ENCODE assay signal across 27 cellular contexts in genomic region chr15:98277602-98278001, GRCh38.
"Had no signal": no experiment of that assay in that cellular context is flagged by ENCODE, and none has a peak within 500 bp of the region (broad histone marks: within the 10 kb centered on the region; RNA-seq: fewer than 3 reads in every experiment).

No MANE protein-coding gene starts in this region.

- H3K4me3 Mint-ChIP-seq: natural killer cell; nephron; neural progenitor cell; stimulated activated effector memory CD8-positive, alpha-beta T cell treated with anti-CD3 and anti-CD28 coated beads, Interleukin-12 subunit alpha, Interleukin-12 subunit beta, amount 100 ng/mL, for 72 hours; stimulated activated naive B cell treated with anti-CD40 and anti-IgM and Interleukin-4, amounts not matched to agents 10 μg/mL and 1 μg/mL and 100 μg/mL, for 72 hours; stimulated activated naive CD8-positive, alpha-beta T cell treated with anti-CD3 and anti-CD28 coated beads, Interleukin-15, Interleukin-2, amounts not matched to agents 100 ng/mL and 50 ng/mL, for 24 hours had no signal

- H3K9ac ChIP-seq: neural progenitor cell had no signal

- H3K9me3 ChIP-seq: neutrophil, pancreas, psoas muscle, right lobe of liver, sigmoid colon, stomach, thoracic aorta, thyroid gland, tibial nerve, upper lobe of left lung, vagina had no signal

- H3K9me3 Mint-ChIP-seq: natural killer cell; nephron; stimulated activated naive CD8-positive, alpha-beta T cell treated with anti-CD3 and anti-CD28 coated beads, Interleukin-15, Interleukin-2, amounts not matched to agents 100 ng/mL and 50 ng/mL, for 24 hours had no signal

- H2AFZ ChIP-seq: neural progenitor cell had no signal

- H3K4me2 ChIP-seq: neural progenitor cell had no signal

- H3K27ac Mint-ChIP-seq: natural killer cell; nephron; neural progenitor cell; progenitor cell of endocrine pancreas; stimulated activated effector memory CD8-positive, alpha-beta T cell treated with anti-CD3 and anti-CD28 coated beads, Interleukin-12 subunit alpha, Interleukin-12 subunit beta, amount 100 ng/mL, for 72 hours; stimulated activated naive B cell treated with anti-CD40 and anti-IgM and Interleukin-4, amounts not matched to agents 10 μg/mL and 1 μg/mL and 100 μg/mL, for 72 hours; stimulated activated naive CD8-positive, alpha-beta T cell treated with anti-CD3 and anti-CD28 coated beads, Interleukin-15, Interleukin-2, amounts not matched to agents 100 ng/mL and 50 ng/mL, for 24 hours had no signal

- H3K27me3 Mint-ChIP-seq: progenitor cell of endocrine pancreas had no signal

- H3K27ac ChIP-seq: neural progenitor cell, neutrophil, pancreas, psoas muscle, right lobe of liver, sigmoid colon, stomach, thoracic aorta, thyroid gland, tibial nerve, upper lobe of left lung, vagina had no signal

- H3K36me3 ChIP-seq: neural progenitor cell, neutrophil, pancreas, right lobe of liver, sigmoid colon, stomach, thoracic aorta, thyroid gland, tibial nerve, upper lobe of left lung, vagina had no signal

- DNase-seq: natural killer cell; nucleus accumbens; pancreas; psoas muscle; right cardiac atrium; right lobe of liver; sigmoid colon; small intestine; stimulated activated CD4-positive, alpha-beta T cell treated with anti-CD3 and anti-CD28 coated beads, Interleukin-15, amount 100 ng/mL, for 24 hours; stimulated activated CD4-positive, alpha-beta T cell treated with anti-CD3 and anti-CD28 coated beads, Interleukin-2, amount 100 ng/mL, for 24 hours; stimulated activated CD4-positive, alpha-beta T cell treated with anti-CD3 and anti-CD28 coated beads, Interleukin-2, amount 100 ng/mL, for 48 hours; stimulated activated CD4-positive, alpha-beta T cell treated with anti-CD3 and anti-CD28 coated beads, Interleukin-4, amount 100 ng/mL, for 24 hours; stimulated activated naive B cell treated with anti-CD40 and anti-IgM and Interleukin-4, amounts not matched to agents 10 μg/mL and 1 μg/mL and 100 μg/mL, for 72 hours; stimulated activated naive CD4-positive, alpha-beta T cell treated with Interleukin-2 at 50 U/mL for 16 hours; stomach; thyroid gland; trophoblast cell; upper lobe of left lung had no signal

- H3K4me1 Mint-ChIP-seq: natural killer cell; nephron; stimulated activated effector memory CD8-positive, alpha-beta T cell treated with anti-CD3 and anti-CD28 coated beads, Interleukin-12 subunit alpha, Interleukin-12 subunit beta, amount 100 ng/mL, for 72 hours had no signal

- H3K27me3 ChIP-seq: neural progenitor cell, pancreas, right lobe of liver, sigmoid colon, thyroid gland, tibial nerve, upper lobe of left lung, vagina had no signal

- H3K4me3 ChIP-seq: neural progenitor cell, pancreas, psoas muscle, right lobe of liver, sigmoid colon, stomach, thoracic aorta, thyroid gland, tibial nerve, upper lobe of left lung, vagina had no signal

- H3K4me1 ChIP-seq: pancreas, psoas muscle, right lobe of liver, sigmoid colon, stomach, thyroid gland, tibial nerve, upper lobe of left lung, vagina had no signal

- H3K36me3 Mint-ChIP-seq: natural killer cell; neural progenitor cell; stimulated activated effector memory CD8-positive, alpha-beta T cell treated with anti-CD3 and anti-CD28 coated beads, Interleukin-12 subunit alpha, Interleukin-12 subunit beta, amount 100 ng/mL, for 72 hours; stimulated activated naive B cell treated with anti-CD40 and anti-IgM and Interleukin-4, amounts not matched to agents 10 μg/mL and 1 μg/mL and 100 μg/mL, for 72 hours had no signal

- FAIRE-seq: pancreas, small intestine had no signal
